Comparison of ENCODE assay signal across 18 cellular contexts in the genomic region with DNA sequence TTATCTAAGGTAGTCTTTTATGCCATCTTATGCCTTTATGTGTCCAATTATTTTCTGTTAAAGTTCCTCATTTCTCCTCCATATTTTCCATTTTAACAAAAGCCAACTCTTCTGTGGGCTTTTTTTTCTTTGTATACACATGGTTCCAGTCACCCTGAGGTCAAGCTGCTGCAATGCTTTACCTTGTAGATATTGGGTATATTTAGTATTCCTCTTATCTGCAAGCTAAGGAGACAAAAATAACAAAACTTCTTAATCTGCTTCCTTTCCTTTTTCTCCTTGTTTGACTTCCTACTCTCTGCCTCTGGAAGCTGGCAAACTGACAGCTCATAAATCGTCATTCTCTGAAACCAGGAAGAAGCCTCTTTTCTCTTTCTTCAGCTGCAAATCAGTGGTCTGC.
"Had no signal": no experiment of that assay in that cellular context is flagged by ENCODE, and none has a peak within 500 bp of the region (broad histone marks: within the 10 kb centered on the region; RNA-seq: fewer than 3 reads in every experiment).

No MANE protein-coding gene starts in this region.

- H3K4me1 ChIP-seq: body of pancreas, foreskin keratinocyte, sigmoid colon, testis, vagina had no signal

- H3K27me3 ChIP-seq: body of pancreas, foreskin keratinocyte, sigmoid colon, testis, vagina had no signal

- H3K4me3 ChIP-seq: body of pancreas, mucosa of descending colon, sigmoid colon, smooth muscle cell, testis, vagina had no signal

- H3K4me2 ChIP-seq: smooth muscle cell had no signal

- DNase-seq: activated gamma-delta T cell treated with Interleukin-2 at 50 U/mL for 16 hours; activated T-cell treated with anti-CD3 and anti-CD28 coated beads, Interleukin-2, amount 50 U/mL, for 1 hour; anterior cingulate cortex; body of pancreas; caudate nucleus; dermis blood vessel endothelial cell; effector CD8-positive, alpha-beta T cell; foreskin keratinocyte; kidney glomerular epithelial cell; mucosa of descending colon; sigmoid colon; stimulated activated CD4-positive, alpha-beta T cell treated with anti-CD3 and anti-CD28 coated beads, Interleukin-15, amount 100 ng/mL, for 24 hours; stimulated activated CD4-positive, alpha-beta T cell treated with anti-CD3 and anti-CD28 coated beads, Interleukin-4, amount 100 ng/mL, for 1 hour; stimulated activated naive CD4-positive, alpha-beta T cell; testis had no signal

- ATAC-seq: body of pancreas, foreskin keratinocyte, mucosa of descending colon, WTC11 had no signal

- H3K9me3 ChIP-seq: body of pancreas, mucosa of descending colon, sigmoid colon, testis, vagina had no signal

- H3K36me3 ChIP-seq: sigmoid colon, vagina had no signal

- H3K27ac ChIP-seq: body of pancreas, foreskin keratinocyte, sigmoid colon, testis, vagina had no signal
